In genomic region chr17:64145751-64146417, GRCh38 we compare ENCODE assay signal across 1 cellular context.
TF ChIP-seq lines count a peak whose summit lies in the region.

No MANE protein-coding gene starts in this region.

TF ChIP-seq in K562, 482 proteins besides CTCF, POLR2A, EP300 and RAD21 (continued from another document and continues in another):
- TF ChIP-seq ATF4 (CRISPR knock-in tag; IDR thresholded peaks at IDR 0.05) (no peak), ARID3A (IDR thresholded peaks at IDR 0.05; ENCODE audit: borderline replicate concordance, low read depth, low read length) (no peak), ZFP36 (IDR thresholded peaks at IDR 0.05; ENCODE audit: low read depth, low read length, partially characterized antibody) (no peak), COPS2 (conservative IDR thresholded peaks at IDR 0.05) (no peak), XRCC3 (IDR thresholded peaks at IDR 0.05) (no peak), DNMT1 (IDR thresholded peaks at IDR 0.05) (no peak), YBX1 (IDR thresholded peaks at IDR 0.05) (no peak), SRSF9 (IDR thresholded peaks at IDR 0.05; ENCODE audit: borderline replicate concordance, low read depth, low read length) (no peak), MBD1 (CRISPR knock-in tag; IDR thresholded peaks at IDR 0.05) (no peak), MAZ (CRISPR knock-in tag; conservative IDR thresholded peaks at IDR 0.05 in 1 of 2, IDR thresholded peaks at IDR 0.05 in 1 of 2) (peak; percentile 77 to 91), MAFK (IDR thresholded peaks at IDR 0.05; ENCODE audit: low read length) (no peak; the same call in 1 of the 2 replicates), ZBTB17 (CRISPR knock-in tag; IDR thresholded peaks at IDR 0.05) (no peak), TSHZ1 (CRISPR knock-in tag; IDR thresholded peaks at IDR 0.05) (no peak), RCOR1 (IDR thresholded peaks at IDR 0.05; ENCODE audit: borderline replicate concordance in 1 of 2, low read depth in 2 of 2, low read length in 2 of 2) (peak in 1 of 2 experiments; percentile 2; a peak in 1 of 4 replicates), FIP1L1 (IDR thresholded peaks at IDR 0.05; ENCODE audit: low read depth, low read length, poor library complexity, severe bottlenecking) (peak; percentile 99), TAF9B (IDR thresholded peaks at IDR 0.05; ENCODE audit: partially characterized antibody) (peak; percentile 94), EZH2 (IDR thresholded peaks at IDR 0.05; ENCODE audit: borderline replicate concordance, low read depth, low read length) (no peak), CEBPB (tag; IDR thresholded peaks at IDR 0.05) (no peak), ZNF695 (CRISPR knock-in tag; IDR thresholded peaks at IDR 0.05) (0 out of 2 replicates have a peak, but pooled peaks have one; percentile 33), ZNF174 (CRISPR knock-in tag; IDR thresholded peaks at IDR 0.05) (no peak), ZNF717 (CRISPR knock-in tag; IDR thresholded peaks at IDR 0.05) (0 out of 2 replicates have a peak, but pooled peaks have one; percentile 80), EHMT2 (IDR thresholded peaks at IDR 0.05) (no peak), SFPQ (IDR thresholded peaks at IDR 0.05; ENCODE audit: low read depth, low read length) (no peak), ZSCAN29 (IDR thresholded peaks at IDR 0.05) (no peak), NRF1 (conservative IDR thresholded peaks at IDR 0.05 in 1 of 2, IDR thresholded peaks at IDR 0.05 in 1 of 2) (peak; percentile 79 to 80), RBM34 (IDR thresholded peaks at IDR 0.05; ENCODE audit: borderline replicate concordance, insufficient read depth, low read length) (no peak), BDP1 (IDR thresholded peaks at IDR 0.05; ENCODE audit: insufficient read depth, insufficient read length) (no peak), ARID4B (CRISPR knock-in tag; IDR thresholded peaks at IDR 0.05) (0 out of 2 replicates have a peak, but pooled peaks have one; percentile 51), ZNF175 (CRISPR knock-in tag; IDR thresholded peaks at IDR 0.05; ENCODE audit: low read depth) (no peak), HNRNPLL (IDR thresholded peaks at IDR 0.05; ENCODE audit: low read depth, low read length, poor library complexity, severe bottlenecking) (peak; percentile 88), NFE2 (IDR thresholded peaks at IDR 0.05; ENCODE audit: low read depth) (no peak), POLR2B (IDR thresholded peaks at IDR 0.05; ENCODE audit: low read depth, partially characterized antibody) (peak; percentile 99), ZNF224 (CRISPR knock-in tag; IDR thresholded peaks at IDR 0.05) (0 out of 2 replicates have a peak, but pooled peaks have one; percentile 47), MLX (CRISPR knock-in tag; conservative IDR thresholded peaks at IDR 0.05) (0 out of 4 replicates have a peak, but pooled peaks of 1 of the 2 experiments have one; percentile 43), NEUROD1 (IDR thresholded peaks at IDR 0.05; ENCODE audit: borderline replicate concordance, low read depth, low read length, partially characterized antibody) (peak; percentile 83), TAF7 (tag; IDR thresholded peaks at IDR 0.05) (peak; percentile 69; the same call in 1 of the 2 replicates), TBL1XR1 (IDR thresholded peaks at IDR 0.05; ENCODE audit: low read length in 2 of 2) (peak in 1 of 2 experiments; percentile 87; a peak in 3 of 4 replicates), PTTG1 (tag; IDR thresholded peaks at IDR 0.05; ENCODE audit: low read depth) (no peak), CBX8 (IDR thresholded peaks at IDR 0.05; ENCODE audit: borderline replicate concordance, extremely low read depth, low read depth, low read length, poor library complexity, severe bottlenecking) (no peak), ZBTB12 (CRISPR knock-in tag; IDR thresholded peaks at IDR 0.05) (no peak), MTA3 (IDR thresholded peaks at IDR 0.05; ENCODE audit: borderline replicate concordance) (peak; percentile 100), ETS1 (conservative IDR thresholded peaks at IDR 0.05; ENCODE audit: control insufficient read depth, low read depth, low read length) (no peak; the same call in 1 of the 2 replicates), ZNF277 (CRISPR knock-in tag; IDR thresholded peaks at IDR 0.05; ENCODE audit: borderline replicate concordance) (no peak), KDM5B (IDR thresholded peaks at IDR 0.05; ENCODE audit: insufficient replicate concordance, low read depth, low read length) (peak; percentile 99)
